11 cellular contexts compared by ENCODE assay signal in genomic region chr9:123375725-123376132, GRCh38. TPM values are rescaled to one million over a fixed set of nuclear protein-coding genes. Genes with fewer than 3 reads are reported as not detected.
DNase-seq lines count a peak whose midpoint lies in the region; ATAC-seq and TF ChIP-seq lines count a peak whose summit lies in the region.
"Had no signal": no experiment of that assay in that cellular context is flagged by ENCODE, and none has a peak within 500 bp of the region (broad histone marks: within the 10 kb centered on the region; RNA-seq: fewer than 3 reads in every experiment).

No MANE protein-coding gene starts in this region.

- no peak overlapping the region for H3K4me3 Mint-ChIP-seq in mesothelial cell of epicardium
- no peak overlapping the region for H3K4me3 Mint-ChIP-seq in activated CD4-positive, alpha-beta T cell treated with anti-CD3 and anti-CD28 coated beads for 36 hours
- H3K4me3 Mint-ChIP-seq: activated B cell treated with CpG ODN at 0.5 μM for 24 hours; CD8-positive, alpha-beta T cell had no signal

- H3K27ac Mint-ChIP-seq in mesothelial cell of epicardium: peak overlapping the region; percentile 80
- H3K27ac Mint-ChIP-seq in activated CD4-positive, alpha-beta T cell treated with anti-CD3 and anti-CD28 coated beads for 36 hours: no peak overlapping the region
- H3K27ac Mint-ChIP-seq: activated B cell treated with CpG ODN at 0.5 μM for 24 hours; CD8-positive, alpha-beta T cell had no signal

- intact Hi-C loops in activated CD4-positive, alpha-beta T cell treated with anti-CD3 and anti-CD28 coated beads for 36 hours (cut with DNase I, micrococcal nuclease): no loop called here

- ATAC-seq in activated CD4-positive, alpha-beta T cell treated with anti-CD3 and anti-CD28 coated beads for 36 hours: no peak
- ATAC-seq in GM21360 (IDR thresholded peaks at IDR 0.05; ENCODE audit: unreplicated experiment): no peak
- ATAC-seq: CD8-positive, alpha-beta T cell had no signal

- H3K27me3 Mint-ChIP-seq in mesothelial cell of epicardium (ENCODE audit: low read depth): peaks cover 3% of the 10 kb centered on the region
- H3K27me3 Mint-ChIP-seq in activated CD4-positive, alpha-beta T cell treated with anti-CD3 and anti-CD28 coated beads for 36 hours: peaks cover 31% of the 10 kb centered on the region

- H3K36me3 Mint-ChIP-seq in mesothelial cell of epicardium: peaks cover 4% of the 10 kb centered on the region
- no peaks in the 10 kb centered on the region for H3K36me3 Mint-ChIP-seq in activated CD4-positive, alpha-beta T cell treated with anti-CD3 and anti-CD28 coated beads for 36 hours (ENCODE audit: low read depth)

- CTCF ChIA-PET in activated CD4-positive, alpha-beta T cell treated with anti-CD3 and anti-CD28 coated beads for 36 hours (lab: Charles Lee): no interaction called here

- H3K9me3 Mint-ChIP-seq in mesothelial cell of epicardium: no peaks in the 10 kb centered on the region
- no peaks in the 10 kb centered on the region for H3K9me3 Mint-ChIP-seq in activated CD4-positive, alpha-beta T cell treated with anti-CD3 and anti-CD28 coated beads for 36 hours (ENCODE audit: low read depth)
- H3K9me3 Mint-ChIP-seq: activated B cell treated with CpG ODN at 0.5 μM for 24 hours; CD8-positive, alpha-beta T cell had no signal

- TF ChIP-seq CTCF in astrocyte of the spinal cord (IDR thresholded peaks at IDR 0.05; ENCODE audit: low read depth, low read length): no peak
- TF ChIP-seq CTCF in mesothelial cell of epicardium (IDR thresholded peaks at IDR 0.05; ENCODE audit: unreplicated experiment): no peak

- H3K4me1 Mint-ChIP-seq in mesothelial cell of epicardium: peaks cover 65% of the 10 kb centered on the region
- peaks cover 7% of the 10 kb centered on the region for H3K4me1 Mint-ChIP-seq in activated CD4-positive, alpha-beta T cell treated with anti-CD3 and anti-CD28 coated beads for 36 hours

- DNase-seq in CD1c-positive myeloid dendritic cell (ENCODE audit: extremely low spot score) (peak; percentile 26), astrocyte of the spinal cord (ENCODE audit: low read depth, low spot score) (peak; percentile 54), mesothelial cell of epicardium (ENCODE audit: low spot score in 2 of 2, unreplicated experiment in 2 of 2) (peak in 1 of 2 experiments; percentile 61), NCI-H524 treated with DMSO at 0.1 percent for 48 hours (lab: John Stamatoyannopoulos, UW) (no peak)
- DNase-seq in Jurkat, Clone E6-1 (ENCODE audit: low read depth, low spot score): peak; percentile 41
- DNase-seq in activated CD4-positive, alpha-beta T cell treated with anti-CD3 and anti-CD28 coated beads for 36 hours: no peak
- no peak for DNase-seq in stimulated activated CD4-positive, alpha-beta T cell treated with anti-CD3 and anti-CD28 coated beads, Interleukin-12 subunit alpha, Interleukin-12 subunit beta, amount 100 ng/mL, for 4 hours
- DNase-seq: activated B cell treated with CpG ODN at 0.5 μM for 24 hours; CD8-positive, alpha-beta T cell had no signal

- in situ Hi-C loops in astrocyte of the spinal cord (cut with HindIII; ENCODE audit: low sequenced_read_pairs): no loop called here

- H3K4me3 ChIP-seq in Jurkat, Clone E6-1 (ENCODE audit: low read length): no peak overlapping the region
- no peak overlapping the region for H3K4me3 ChIP-seq in astrocyte of the spinal cord (ENCODE audit: low read depth, low read length)
- H3K4me3 ChIP-seq: thoracic aorta had no signal

- POLR2A ChIA-PET in activated CD4-positive, alpha-beta T cell treated with anti-CD3 and anti-CD28 coated beads for 36 hours (lab: Charles Lee): interaction anchor here (0.6 kb wide), 1 partner anchor 475 kb away, joined by 4 read pairs; no protein-coding TSS in a partner anchor

RNA-seq across cellular contexts. Expression of gene CRB2, which starts 19.7 kb away (rescaled TPM):
- polyA plus RNA-seq in Jurkat, Clone E6-1 (2012; ENCODE audit: insufficient read depth, insufficient read length): not detected
- 35.1 to 43.0 TPM (median 41.0 TPM) in 3 replicates for total RNA-seq in mesothelial cell of epicardium
- not detected for total RNA-seq in activated CD4-positive, alpha-beta T cell treated with anti-CD3 and anti-CD28 coated beads for 36 hours
- total RNA-seq: CD8-positive, alpha-beta T cell; thoracic aorta had no signal

Comparison
In these comparisons a context has a peak if more than half of its experiments do, and no peak if none do; other contexts are left out.
1. DNase-seq: peak in CD1c-positive myeloid dendritic cell (single experiment), Jurkat, Clone E6-1 (single experiment) and astrocyte of the spinal cord (single experiment); none in activated CD4-positive, alpha-beta T cell treated with anti-CD3 and anti-CD28 coated beads for 36 hours (single experiment), NCI-H524 treated with DMSO at 0.1 percent for 48 hours (single experiment) and stimulated activated CD4-positive, alpha-beta T cell treated with anti-CD3 and anti-CD28 coated beads, Interleukin-12 subunit alpha, Interleukin-12 subunit beta, amount 100 ng/mL, for 4 hours (single experiment).
2. RNA of gene CRB2, which starts 19.7 kb away (total RNA-seq): 35.1 to 43.0 TPM in mesothelial cell of epicardium; not detected in activated CD4-positive, alpha-beta T cell treated with anti-CD3 and anti-CD28 coated beads for 36 hours; every median in the first group is over 10 times any median in the second.